ENCODE assay signal across 14 cellular contexts in the genomic region with DNA sequence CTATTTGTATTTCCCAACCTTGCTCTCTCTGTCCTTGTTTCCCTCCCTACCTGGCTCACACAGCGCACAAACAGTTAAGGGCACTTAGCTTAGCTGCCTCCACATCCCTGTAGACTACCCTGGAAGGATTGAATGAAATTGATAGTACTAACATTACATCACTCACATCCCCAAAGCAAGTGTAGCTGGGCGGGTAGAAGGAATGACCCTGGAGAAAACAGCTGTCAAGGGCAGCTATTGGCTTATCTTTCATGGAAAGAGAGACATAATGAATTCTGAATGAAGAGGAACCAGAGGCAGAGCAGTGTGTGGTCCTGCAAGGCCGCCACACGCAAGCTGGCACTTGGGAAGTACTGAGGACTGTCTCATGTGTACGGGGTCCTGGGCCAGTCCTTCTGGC.
DNase-seq lines count a peak whose midpoint lies in the region; ATAC-seq and TF ChIP-seq lines count a peak whose summit lies in the region.
"Had no signal": no experiment of that assay in that cellular context is flagged by ENCODE, and none has a peak within 500 bp of the region (broad histone marks: within the 10 kb centered on the region; RNA-seq: fewer than 3 reads in every experiment).

No MANE protein-coding gene starts in this region.

- no peak for TF ChIP-seq CTCF in BE2C (IDR thresholded peaks at IDR 0.05; ENCODE audit: low read depth, low read length)

- H3K36me3 ChIP-seq in BE2C: no peaks in the 10 kb centered on the region
- H3K36me3 ChIP-seq: BLaER1 had no signal

- peaks cover 24% of the 10 kb centered on the region for H3K4me1 ChIP-seq in BE2C
- H3K4me1 ChIP-seq: Caco-2 had no signal

- no peak for ATAC-seq in GM21381 (IDR thresholded peaks at IDR 0.05; ENCODE audit: unreplicated experiment)
- ATAC-seq: HCT116 had no signal

- no peaks in the 10 kb centered on the region for H3K27me3 ChIP-seq in BE2C
- H3K27me3 ChIP-seq: BLaER1 had no signal

- no peak overlapping the region for H3K4me3 ChIP-seq in BE2C (ENCODE audit: low read depth, low read length)
- H3K4me3 ChIP-seq: BLaER1 had no signal

- H3K9me3 ChIP-seq in BE2C: no peaks in the 10 kb centered on the region
- H3K9me3 ChIP-seq: BLaER1, Caco-2 had no signal

- DNase-seq in NCI-H82 (lab: John Stamatoyannopoulos, UW) (peak; percentile 69), NCI-H82 treated with DMSO at 0.1 percent for 48 hours (lab: John Stamatoyannopoulos, UW; ENCODE audit: unreplicated experiment) (no peak), BE2C (peak; percentile 14), left kidney (ENCODE audit: low read depth, low spot score) (peak; percentile 38), retina (peak; percentile 42), NCI-H146 treated with DMSO at 0.1 percent for 48 hours (lab: John Stamatoyannopoulos, UW; ENCODE audit: unreplicated experiment) (no peak)
- no peak for DNase-seq in activated CD4-positive, alpha-beta T cell treated with anti-CD3 and anti-CD28 coated beads for 1 hour
- DNase-seq: Caco-2; CD8-positive, alpha-beta memory T cell; DND-41; GDM1 had no signal

Comparison
In these comparisons a context has a peak if more than half of its experiments do, and no peak if none do; other contexts are left out.
1. DNase-seq: peak in NCI-H82 (single experiment), BE2C (single experiment), left kidney (single experiment) and retina (single experiment); none in NCI-H82 treated with DMSO at 0.1 percent for 48 hours (single experiment), NCI-H146 treated with DMSO at 0.1 percent for 48 hours (single experiment) and activated CD4-positive, alpha-beta T cell treated with anti-CD3 and anti-CD28 coated beads for 1 hour (single experiment).